In the genomic region with DNA sequence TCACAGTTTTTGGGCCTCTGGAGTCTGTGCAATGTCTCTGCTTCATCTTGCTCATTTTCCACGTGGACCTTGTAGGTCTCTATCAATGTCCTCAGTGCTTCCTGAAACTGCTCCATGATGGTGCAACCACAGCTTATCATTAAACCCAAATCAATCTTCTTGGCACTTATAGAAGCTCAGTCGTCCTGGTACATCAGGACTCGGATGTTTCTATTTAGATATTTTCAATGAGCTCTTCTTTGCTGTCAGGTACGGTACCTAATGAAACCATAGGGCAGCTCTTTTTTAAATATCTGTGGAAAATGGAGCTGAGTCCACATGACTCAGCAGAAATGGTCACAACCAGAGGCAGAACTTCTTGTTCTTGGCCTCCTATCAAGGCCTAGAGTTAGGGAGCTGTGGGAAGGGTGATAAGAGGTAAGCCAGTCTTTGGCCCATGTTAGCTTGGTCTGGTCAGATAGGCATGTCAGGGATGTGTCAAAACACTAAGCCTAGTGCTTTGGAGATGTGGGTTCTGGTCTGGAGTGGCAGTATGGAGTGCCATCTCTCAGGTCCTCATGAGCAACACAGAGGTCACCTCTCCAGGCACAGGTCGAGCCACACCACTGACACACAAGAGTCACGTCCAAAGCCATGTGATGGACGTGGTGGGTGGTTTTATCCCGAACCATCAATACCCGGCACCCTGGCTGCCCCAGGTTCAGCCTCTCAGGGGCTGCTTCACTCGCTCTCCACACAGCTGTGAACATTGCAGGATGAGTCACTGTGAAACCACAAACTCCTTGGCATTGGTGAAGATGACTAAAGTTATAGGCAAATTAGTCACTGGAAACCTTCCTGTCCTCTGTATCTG, we compare ENCODE assay signal across 1 cellular context.
TF ChIP-seq lines count a peak whose summit lies in the region.

No MANE protein-coding gene starts in this region.

TF ChIP-seq in K562, 482 proteins besides CTCF, POLR2A, EP300 and RAD21 (continued from another document and continues in another):
- TF ChIP-seq BHLHE40 (IDR thresholded peaks at IDR 0.05; ENCODE audit: low read length) (peak; percentile 55; the same call in 1 of the 2 replicates), ZNF174 (CRISPR knock-in tag; IDR thresholded peaks at IDR 0.05) (peak; percentile 24; the same call in 1 of the 2 replicates), BRF1 (IDR thresholded peaks at IDR 0.05; ENCODE audit: borderline replicate concordance, extremely low read depth, insufficient read length) (no peak), NFXL1 (CRISPR knock-in tag; IDR thresholded peaks at IDR 0.05) (peak; percentile 54; the same call in 1 of the 2 replicates), MAZ (CRISPR knock-in tag; conservative IDR thresholded peaks at IDR 0.05 in 1 of 2, IDR thresholded peaks at IDR 0.05 in 1 of 2) (peak; percentile 11 to 83), FOXP1 (CRISPR knock-in tag; IDR thresholded peaks at IDR 0.05) (0 out of 2 replicates have a peak, but pooled peaks have one; percentile 15), ZFX (CRISPR knock-in tag; IDR thresholded peaks at IDR 0.05) (peak; percentile 83), KDM5B (IDR thresholded peaks at IDR 0.05; ENCODE audit: insufficient replicate concordance, low read depth, low read length) (peak; percentile 60), NCOR1 (IDR thresholded peaks at IDR 0.05) (peak; percentile 96), GATAD2A (IDR thresholded peaks at IDR 0.05) (peak; percentile 95), FOS (IDR thresholded peaks at IDR 0.05; ENCODE audit: extremely low read depth, insufficient read length) (peak; percentile 74), ETS2 (tag; IDR thresholded peaks at IDR 0.05; ENCODE audit: borderline replicate concordance, poor library complexity, severe bottlenecking) (no peak), KDM2B (CRISPR knock-in tag; IDR thresholded peaks at IDR 0.05) (no peak), TCF3 (CRISPR knock-in tag; IDR thresholded peaks at IDR 0.05) (peak; percentile 98), ZNF583 (CRISPR knock-in tag; IDR thresholded peaks at IDR 0.05) (0 out of 2 replicates have a peak, but pooled peaks have one; percentile 43), KDM1A (IDR thresholded peaks at IDR 0.05) (peak; percentile 88 to 90), GATAD2B (IDR thresholded peaks at IDR 0.05; ENCODE audit: borderline replicate concordance) (peak; percentile 88), TARDBP (IDR thresholded peaks at IDR 0.05) (0 out of 2 replicates have a peak, but pooled peaks have one; percentile 71), FUS (optimal IDR thresholded peaks at IDR 0.05; ENCODE audit: low read depth, low read length) (no peak), ELF2 (CRISPR knock-in tag; IDR thresholded peaks at IDR 0.05) (no peak), SMAD1 (IDR thresholded peaks at IDR 0.05; ENCODE audit: low read depth, low read length, partially characterized antibody) (no peak), SMAD3 (CRISPR knock-in tag; conservative IDR thresholded peaks at IDR 0.05) (peak; percentile 42; the same call in 1 of the 2 replicates), MIER1 (IDR thresholded peaks at IDR 0.05; ENCODE audit: low read depth) (peak; percentile 61; the same call in 1 of the 2 replicates), ZBTB33 (CRISPR knock-in tag; IDR thresholded peaks at IDR 0.05) (peak; percentile 45), ZNF253 (CRISPR knock-in tag; conservative IDR thresholded peaks at IDR 0.05) (no peak), ZC3H8 (IDR thresholded peaks at IDR 0.05) (no peak), RAD51 (IDR thresholded peaks at IDR 0.05; ENCODE audit: borderline replicate concordance, low read depth) (peak; percentile 43), CBFA2T2 (conservative IDR thresholded peaks at IDR 0.05) (peak; percentile 97), ZFP30 (CRISPR knock-in tag; IDR thresholded peaks at IDR 0.05; ENCODE audit: borderline replicate concordance) (no peak), ASH1L (IDR thresholded peaks at IDR 0.05; ENCODE audit: borderline replicate concordance, low read depth, partially characterized antibody) (peak; percentile 51), FOXM1 (IDR thresholded peaks at IDR 0.05; ENCODE audit: low read depth) (peak; percentile 83), FOXM1 (CRISPR knock-in tag; IDR thresholded peaks at IDR 0.05; ENCODE audit: low read depth) (peak; percentile 89; the same call in 1 of the 2 replicates), SIRT6 (IDR thresholded peaks at IDR 0.05; ENCODE audit: low read depth, low read length) (no peak), CHD4 (IDR thresholded peaks at IDR 0.05; ENCODE audit: insufficient read depth, insufficient replicate concordance, low read depth, low read length, poor library complexity, severe bottlenecking) (peak; percentile 51), EHMT2 (IDR thresholded peaks at IDR 0.05) (peak; percentile 93), KHSRP (IDR thresholded peaks at IDR 0.05) (peak; percentile 37; the same call in 1 of the 2 replicates), ZNF197 (CRISPR knock-in tag; IDR thresholded peaks at IDR 0.05; ENCODE audit: low read depth) (no peak; the same call in 1 of the 2 replicates), IRF9 (tag; IDR thresholded peaks at IDR 0.05) (no peak; the same call in 1 of the 2 replicates), ARHGAP35 (IDR thresholded peaks at IDR 0.05; ENCODE audit: partially characterized antibody) (no peak), PPARD (CRISPR knock-in tag; IDR thresholded peaks at IDR 0.05) (no peak), ZNF780A (CRISPR knock-in tag; IDR thresholded peaks at IDR 0.05) (no peak), ATF6 (CRISPR knock-in tag; IDR thresholded peaks at IDR 0.05) (0 out of 2 replicates have a peak, but pooled peaks have one; percentile 28)
- TF ChIP-seq, protein P1, sequence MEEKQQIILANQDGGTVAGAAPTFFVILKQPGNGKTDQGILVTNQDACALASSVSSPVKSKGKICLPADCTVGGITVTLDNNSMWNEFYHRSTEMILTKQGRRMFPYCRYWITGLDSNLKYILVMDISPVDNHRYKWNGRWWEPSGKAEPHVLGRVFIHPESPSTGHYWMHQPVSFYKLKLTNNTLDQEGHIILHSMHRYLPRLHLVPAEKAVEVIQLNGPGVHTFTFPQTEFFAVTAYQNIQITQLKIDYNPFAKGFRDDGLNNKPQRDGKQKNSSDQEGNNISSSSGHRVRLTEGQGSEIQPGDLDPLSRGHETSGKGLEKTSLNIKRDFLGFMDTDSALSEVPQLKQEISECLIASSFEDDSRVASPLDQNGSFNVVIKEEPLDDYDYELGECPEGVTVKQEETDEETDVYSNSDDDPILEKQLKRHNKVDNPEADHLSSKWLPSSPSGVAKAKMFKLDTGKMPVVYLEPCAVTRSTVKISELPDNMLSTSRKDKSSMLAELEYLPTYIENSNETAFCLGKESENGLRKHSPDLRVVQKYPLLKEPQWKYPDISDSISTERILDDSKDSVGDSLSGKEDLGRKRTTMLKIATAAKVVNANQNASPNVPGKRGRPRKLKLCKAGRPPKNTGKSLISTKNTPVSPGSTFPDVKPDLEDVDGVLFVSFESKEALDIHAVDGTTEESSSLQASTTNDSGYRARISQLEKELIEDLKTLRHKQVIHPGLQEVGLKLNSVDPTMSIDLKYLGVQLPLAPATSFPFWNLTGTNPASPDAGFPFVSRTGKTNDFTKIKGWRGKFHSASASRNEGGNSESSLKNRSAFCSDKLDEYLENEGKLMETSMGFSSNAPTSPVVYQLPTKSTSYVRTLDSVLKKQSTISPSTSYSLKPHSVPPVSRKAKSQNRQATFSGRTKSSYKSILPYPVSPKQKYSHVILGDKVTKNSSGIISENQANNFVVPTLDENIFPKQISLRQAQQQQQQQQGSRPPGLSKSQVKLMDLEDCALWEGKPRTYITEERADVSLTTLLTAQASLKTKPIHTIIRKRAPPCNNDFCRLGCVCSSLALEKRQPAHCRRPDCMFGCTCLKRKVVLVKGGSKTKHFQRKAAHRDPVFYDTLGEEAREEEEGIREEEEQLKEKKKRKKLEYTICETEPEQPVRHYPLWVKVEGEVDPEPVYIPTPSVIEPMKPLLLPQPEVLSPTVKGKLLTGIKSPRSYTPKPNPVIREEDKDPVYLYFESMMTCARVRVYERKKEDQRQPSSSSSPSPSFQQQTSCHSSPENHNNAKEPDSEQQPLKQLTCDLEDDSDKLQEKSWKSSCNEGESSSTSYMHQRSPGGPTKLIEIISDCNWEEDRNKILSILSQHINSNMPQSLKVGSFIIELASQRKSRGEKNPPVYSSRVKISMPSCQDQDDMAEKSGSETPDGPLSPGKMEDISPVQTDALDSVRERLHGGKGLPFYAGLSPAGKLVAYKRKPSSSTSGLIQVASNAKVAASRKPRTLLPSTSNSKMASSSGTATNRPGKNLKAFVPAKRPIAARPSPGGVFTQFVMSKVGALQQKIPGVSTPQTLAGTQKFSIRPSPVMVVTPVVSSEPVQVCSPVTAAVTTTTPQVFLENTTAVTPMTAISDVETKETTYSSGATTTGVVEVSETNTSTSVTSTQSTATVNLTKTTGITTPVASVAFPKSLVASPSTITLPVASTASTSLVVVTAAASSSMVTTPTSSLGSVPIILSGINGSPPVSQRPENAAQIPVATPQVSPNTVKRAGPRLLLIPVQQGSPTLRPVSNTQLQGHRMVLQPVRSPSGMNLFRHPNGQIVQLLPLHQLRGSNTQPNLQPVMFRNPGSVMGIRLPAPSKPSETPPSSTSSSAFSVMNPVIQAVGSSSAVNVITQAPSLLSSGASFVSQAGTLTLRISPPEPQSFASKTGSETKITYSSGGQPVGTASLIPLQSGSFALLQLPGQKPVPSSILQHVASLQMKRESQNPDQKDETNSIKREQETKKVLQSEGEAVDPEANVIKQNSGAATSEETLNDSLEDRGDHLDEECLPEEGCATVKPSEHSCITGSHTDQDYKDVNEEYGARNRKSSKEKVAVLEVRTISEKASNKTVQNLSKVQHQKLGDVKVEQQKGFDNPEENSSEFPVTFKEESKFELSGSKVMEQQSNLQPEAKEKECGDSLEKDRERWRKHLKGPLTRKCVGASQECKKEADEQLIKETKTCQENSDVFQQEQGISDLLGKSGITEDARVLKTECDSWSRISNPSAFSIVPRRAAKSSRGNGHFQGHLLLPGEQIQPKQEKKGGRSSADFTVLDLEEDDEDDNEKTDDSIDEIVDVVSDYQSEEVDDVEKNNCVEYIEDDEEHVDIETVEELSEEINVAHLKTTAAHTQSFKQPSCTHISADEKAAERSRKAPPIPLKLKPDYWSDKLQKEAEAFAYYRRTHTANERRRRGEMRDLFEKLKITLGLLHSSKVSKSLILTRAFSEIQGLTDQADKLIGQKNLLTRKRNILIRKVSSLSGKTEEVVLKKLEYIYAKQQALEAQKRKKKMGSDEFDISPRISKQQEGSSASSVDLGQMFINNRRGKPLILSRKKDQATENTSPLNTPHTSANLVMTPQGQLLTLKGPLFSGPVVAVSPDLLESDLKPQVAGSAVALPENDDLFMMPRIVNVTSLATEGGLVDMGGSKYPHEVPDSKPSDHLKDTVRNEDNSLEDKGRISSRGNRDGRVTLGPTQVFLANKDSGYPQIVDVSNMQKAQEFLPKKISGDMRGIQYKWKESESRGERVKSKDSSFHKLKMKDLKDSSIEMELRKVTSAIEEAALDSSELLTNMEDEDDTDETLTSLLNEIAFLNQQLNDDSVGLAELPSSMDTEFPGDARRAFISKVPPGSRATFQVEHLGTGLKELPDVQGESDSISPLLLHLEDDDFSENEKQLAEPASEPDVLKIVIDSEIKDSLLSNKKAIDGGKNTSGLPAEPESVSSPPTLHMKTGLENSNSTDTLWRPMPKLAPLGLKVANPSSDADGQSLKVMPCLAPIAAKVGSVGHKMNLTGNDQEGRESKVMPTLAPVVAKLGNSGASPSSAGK (IDR thresholded peaks at IDR 0.05) = peak; percentile 96
